Comparison of ENCODE assay signal across 9 cellular contexts in genomic region chr17:4939554-4939803, GRCh38. TPM values are rescaled to one million over a fixed set of nuclear protein-coding genes. Genes with fewer than 3 reads are reported as not detected.
A peak's percentile ranks its signal among the peaks of the same experiment; 100 is the strongest.
DNase-seq lines count a peak whose midpoint lies in the region; ATAC-seq, FAIRE-seq and TF ChIP-seq lines count a peak whose summit lies in the region.
"Had no signal": no experiment of that assay in that cellular context is flagged by ENCODE, and none has a peak within 500 bp of the region (broad histone marks: within the 10 kb centered on the region; RNA-seq: fewer than 3 reads in every experiment).

No MANE protein-coding gene starts in this region.

- H3K9me3 ChIP-seq in Peyer's patch (no peaks in the 10 kb centered on the region), esophagus (ENCODE audit: control insufficient read depth in 2 of 2, insufficient read depth in 1 of 2, low read depth in 1 of 2, low read length in 1 of 2) (no peaks in the 10 kb centered on the region), pancreas (no peaks in the 10 kb centered on the region)

- no peaks in the 10 kb centered on the region for H3K27me3 ChIP-seq in BJ (ENCODE audit: control insufficient read depth, insufficient read depth, low read length)
- H3K27me3 ChIP-seq in Peyer's patch = no peaks in the 10 kb centered on the region
- no peaks in the 10 kb centered on the region for H3K27me3 ChIP-seq in esophagus (ENCODE audit: control insufficient read depth in 1 of 2, insufficient read depth in 2 of 2, low read length in 2 of 2)
- no peaks in the 10 kb centered on the region for H3K27me3 ChIP-seq in pancreas

- intact Hi-C loops in pancreas (cut with DNase I) = loop anchor here in 1 of 3 donors (10.0 kb wide), 1 partner anchor 45 kb away; the partner anchor contains the start of gene CAMTA2

- POLR2A ChIA-PET in BJ (lab: Charles Lee) = interaction anchor here (0.7 to 1.7 kb wide), 3 partner anchors 12 to 30 kb away, joined by 3 to 9 read pairs (median 3); partner anchors contain the start of gene SPAG7

- CTCF ChIA-PET in BJ (lab: Yijun Ruan, JAX) = interaction anchor here (1.0 to 2.7 kb wide), 9 partner anchors 14 to 123 kb away, joined by 3 to 17 read pairs (median 5); partner anchors contain the start of genes CAMTA2, INCA1 and KIF1C

- TF ChIP-seq CTCF in BJ (IDR thresholded peaks at IDR 0.05; ENCODE audit: insufficient read depth, low read depth, low read length) = no peak
- TF ChIP-seq CTCF in Peyer's patch (IDR thresholded peaks at IDR 0.05) = no peak
- TF ChIP-seq CTCF in pancreas (IDR thresholded peaks at IDR 0.05) = no peak

- peaks cover 22% of the 10 kb centered on the region for H3K36me3 ChIP-seq in BJ (ENCODE audit: control insufficient read depth, insufficient read depth, low read length)
- peaks cover 0 to 46% (median 0%) of the 10 kb centered on the region in 3 donors for H3K36me3 ChIP-seq in Peyer's patch
- peaks cover 5 to 35% of the 10 kb centered on the region in 2 donors for H3K36me3 ChIP-seq in esophagus (ENCODE audit: control insufficient read depth in 2 of 2, insufficient read depth in 2 of 2, low read length in 1 of 2)
- H3K36me3 ChIP-seq in pancreas = peaks cover 0 to 22% (median 7%) of the 10 kb centered on the region in 3 donors

- ATAC-seq in GM21528 (IDR thresholded peaks at IDR 0.05; ENCODE audit: low FRiP score, unreplicated experiment) (peak; percentile 5), pancreas (no peak), GM21515 (IDR thresholded peaks at IDR 0.05; ENCODE audit: unreplicated experiment) (no peak)

- H3K4me3 ChIP-seq in BJ (ENCODE audit: low read depth, low read length) (peak overlapping the region; percentile 72), Peyer's patch (peak overlapping the region; percentile 62 to 89 (median 78)), esophagus (ENCODE audit: low read depth in 1 of 2, low read length in 2 of 2) (peak overlapping the region; percentile 76 to 83), pancreas (peak overlapping the region; percentile 52 to 97 (median 80))

- H3K4me1 ChIP-seq in Peyer's patch (peaks cover 0 to 56% (median 23%) of the 10 kb centered on the region in 4 donors), esophagus (ENCODE audit: control insufficient read depth in 2 of 2, insufficient read depth in 2 of 2, low read length in 1 of 2) (peaks cover 6 to 7% of the 10 kb centered on the region in 2 donors), pancreas (peaks cover 5 to 20% (median 15%) of the 10 kb centered on the region in 3 donors)

- 0% methylated on average over 16 of the region's 16 CpGs for WGBS in esophagus, 2 donors
- 0 to 1% methylated on average over 14 to 16 of the region's 16 CpGs for WGBS in pancreas, 2 donors

- TF ChIP-seq POLR2A in Peyer's patch (IDR thresholded peaks at IDR 0.05) = no peak

- DNase-seq in BJ (ENCODE audit: low read depth) (no peak), Peyer's patch (no peak), pancreas (peak in 3 of 6 donors; percentile 62 to 82 (median 67)), epidermal melanocyte (ENCODE audit: insufficient read length, low spot score) (no peak), NCI-H187 treated with DMSO at 0.1 percent for 48 hours (lab: John Stamatoyannopoulos, UW) (no peak)

- no peak for FAIRE-seq in pancreas (lab: Jason Lieb, UNC)

- H3K27ac ChIP-seq in Peyer's patch = peak overlapping the region; percentile 85 to 97 (median 96)
- peak overlapping the region; percentile 90 to 99 for H3K27ac ChIP-seq in esophagus (ENCODE audit: low read depth in 2 of 2, low read length in 1 of 2)
- H3K27ac ChIP-seq in pancreas = peak overlapping the region; percentile 73 to 91 (median 89)

RNA-seq across cellular contexts. Expression of gene SLC25A11, which starts 0.4 kb away (rescaled TPM):
- polyA plus RNA-seq in BJ (2011; rRNA removed) (38.5 and 70.7 TPM in 2 replicates), esophagus (10 to 100 TPM; 18.3 to 43.4 TPM), pancreas (10 to 100 TPM; 20.6 to 25.5 TPM)
- 41.0 and 48.4 TPM in 2 replicates for polyA minus RNA-seq in BJ (2011; rRNA and poly(A)+ RNA removed)
- total RNA-seq in Peyer's patch (10 to 100 TPM; 30.5 to 84.1 (median 60.4) TPM), pancreas (10 to 100 TPM; 10.9 to 23.3 (median 21.4) TPM)

RNA-seq across cellular contexts. Expression of gene RNF167, which starts 0.6 kb away (rescaled TPM):
- polyA plus RNA-seq in BJ (2011; rRNA removed) (69.9 and 73.5 TPM in 2 replicates), esophagus (100 to 1,000 TPM in 1 of 2 donors, 10 to 100 TPM in 1; 79.5 to 149 TPM), pancreas (100 to 1,000 TPM; 102 to 118 TPM)
- 44.6 and 69.0 TPM in 2 replicates for polyA minus RNA-seq in BJ (2011; rRNA and poly(A)+ RNA removed)
- total RNA-seq in Peyer's patch (10 to 100 TPM; 57.8 to 92.1 (median 78.9) TPM), pancreas (10 to 100 TPM; 40.8 to 64.5 (median 46.7) TPM)

RNA-seq across cellular contexts. Expression of gene GP1BA, which starts 7.4 kb away (rescaled TPM):
- polyA plus RNA-seq in BJ (2011; rRNA removed) = not detected in 2 replicates
- polyA minus RNA-seq in BJ (2011; rRNA and poly(A)+ RNA removed) = not detected in 2 replicates
- not detected for total RNA-seq in Peyer's patch
- polyA plus RNA-seq in esophagus = under 1 TPM; 0.02 to 0.12 TPM
- under 1 TPM in 3 of 6 donors, not detected in 3; 0.06 to 0.37 (median 0.15) TPM for total RNA-seq in pancreas
- under 1 TPM in 1 of 2 donors, not detected in 1; 0.11 TPM for polyA plus RNA-seq in pancreas
- total RNA-seq: renal cortical epithelial cell had no signal

RNA-seq across cellular contexts. Expression of gene PFN1, which starts 8.9 kb away (rescaled TPM):
- polyA plus RNA-seq in BJ (2011; rRNA removed) (1,656 and 1,791 TPM in 2 replicates), esophagus (100 to 1,000 TPM; 371 to 761 TPM), pancreas (100 to 1,000 TPM; 148 to 162 TPM)
- 781 and 1,093 TPM in 2 replicates for polyA minus RNA-seq in BJ (2011; rRNA and poly(A)+ RNA removed)
- total RNA-seq in Peyer's patch (1,000 to 10,000 TPM in 1 of 4 donors, 100 to 1,000 TPM in 3; 530 to 1,064 (median 855) TPM), pancreas (100 to 1,000 TPM in 4 of 6 donors, 10 to 100 TPM in 2; 63.6 to 195 (median 125) TPM)

RNA-seq across cellular contexts. Expression of gene ENO3, which starts 11.4 kb away (rescaled TPM):
- polyA plus RNA-seq in BJ (2011; rRNA removed) (3.8 and 5.9 TPM in 2 replicates), esophagus (10 to 100 TPM in 1 of 2 donors, 1 to 10 TPM in 1; 1.7 to 10.8 TPM), pancreas (10 to 100 TPM; 17.0 to 20.3 TPM)
- 1.0 and 1.5 TPM in 2 replicates for polyA minus RNA-seq in BJ (2011; rRNA and poly(A)+ RNA removed)
- total RNA-seq in Peyer's patch (10 to 100 TPM in 3 of 4 donors, 1 to 10 TPM in 1; 7.4 to 27.7 (median 20.6) TPM), pancreas (1 to 10 TPM; 1.5 to 6.3 (median 2.5) TPM)
